ENCODE assay signal across 8 cellular contexts in the genomic region with DNA sequence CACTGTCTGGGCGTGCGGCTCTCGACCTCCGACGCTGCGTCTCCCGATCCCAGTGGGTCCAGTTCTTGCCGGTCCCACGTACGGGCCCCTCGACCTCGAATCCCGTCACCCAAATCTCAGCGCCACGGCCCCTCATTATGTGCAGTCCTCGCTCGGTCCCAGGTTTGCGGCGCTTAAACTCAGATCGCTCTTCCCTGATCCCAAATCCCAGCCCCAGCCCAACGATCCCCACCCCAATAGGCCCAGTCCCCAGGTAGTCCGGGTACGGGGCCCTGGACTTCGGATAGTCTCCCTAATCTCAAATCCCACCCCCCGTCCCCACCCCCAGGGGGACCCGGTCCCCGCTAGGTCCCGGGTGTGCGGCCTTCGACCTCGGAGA. TPM values are rescaled to one million over a fixed set of nuclear protein-coding genes. Genes with fewer than 3 reads are reported as not detected.
DNase-seq lines count a peak whose midpoint lies in the region; ATAC-seq, FAIRE-seq and TF ChIP-seq lines count a peak whose summit lies in the region.

No MANE protein-coding gene starts in this region.

- no peaks in the 10 kb centered on the region for H3K9me1 ChIP-seq in keratinocyte (ENCODE audit: control insufficient read depth, extremely low read depth, insufficient read depth, low read length)

- no peak overlapping the region for H2AFZ ChIP-seq in keratinocyte (ENCODE audit: control insufficient read depth, low read length)

- H3K27ac Mint-ChIP-seq in activated naive CD4-positive, alpha-beta T cell treated with anti-CD3 and anti-CD28 coated beads, Interleukin-2, amount 10 ng/mL, durations not matched to agents 7 days and 5 days: peak overlapping the region; percentile 98

- H3K4me3 Mint-ChIP-seq in activated naive CD4-positive, alpha-beta T cell treated with anti-CD3 and anti-CD28 coated beads, Interleukin-2, amount 10 ng/mL, durations not matched to agents 7 days and 5 days: peak overlapping the region; percentile 99

- DNase-seq in A673 (ENCODE audit: low spot score) (no peak), keratinocyte (ENCODE audit: low read depth, low spot score) (no peak), cerebellar cortex (ENCODE audit: low spot score) (no peak), D721Med (ENCODE audit: insufficient read length, low spot score) (no peak)
- DNase-seq in activated naive CD4-positive, alpha-beta T cell treated with anti-CD3 and anti-CD28 coated beads, Interleukin-2, amount 10 ng/mL, durations not matched to agents 7 days and 5 days: no peak

- no peak; the same call in 1 of the 2 replicates for TF ChIP-seq CTCF in A673 (conservative IDR thresholded peaks at IDR 0.05; ENCODE audit: low read depth, low read length)
- TF ChIP-seq CTCF in keratinocyte (optimal IDR thresholded peaks at IDR 0.05 in 1 of 3, IDR thresholded peaks at IDR 0.05 in 1 of 3, conservative IDR thresholded peaks at IDR 0.05 in 1 of 3; ENCODE audit: extremely low read depth in 1 of 3, insufficient read depth in 2 of 3, low read length in 3 of 3): no peak
- no peak for TF ChIP-seq CTCF in D721Med (IDR thresholded peaks at IDR 0.05; ENCODE audit: insufficient read depth, missing control alignments)

- BruUV-seq in A673 (replicated peaks; lab: Mats Ljungman, UMichigan): no TSS peak

- no peaks in the 10 kb centered on the region for H3K36me3 ChIP-seq in A673 (ENCODE audit: insufficient read depth, low read length, poor library complexity, severe bottlenecking)
- peaks cover 0 to 6% of the 10 kb centered on the region in 2 experiments for H3K36me3 ChIP-seq in keratinocyte (ENCODE audit: control insufficient read depth in 2 of 2, extremely low read depth in 1 of 2, insufficient read depth in 2 of 2, low read length in 2 of 2)
- H3K36me3 ChIP-seq in thymus (ENCODE audit: control insufficient read depth, insufficient read depth): peaks cover 4% of the 10 kb centered on the region

- POLR2A ChIA-PET in A673 (lab: Charles Lee; ENCODE audit: low non-redundant PET): interaction anchor here (0.7 kb wide), 1 partner anchor 212 kb away, joined by 5 read pairs; no protein-coding TSS in a partner anchor

- peak overlapping the region; percentile 93 for H3K9ac ChIP-seq in keratinocyte (ENCODE audit: control insufficient read depth, extremely low read depth, insufficient read depth, low read length)

- H4K20me1 ChIP-seq in keratinocyte (ENCODE audit: control insufficient read depth, extremely low read depth, insufficient read depth, low read length): peaks cover 20% of the 10 kb centered on the region

- peak overlapping the region; percentile 91 for H3K4me3 ChIP-seq in A673 (ENCODE audit: low read depth, low read length, poor library complexity, severe bottlenecking)
- peak overlapping the region; percentile 77 to 89 (median 83) for H3K4me3 ChIP-seq in keratinocyte (ENCODE audit: control insufficient read depth in 2 of 3, extremely low read depth in 1 of 3, insufficient read depth in 2 of 3, low read depth in 1 of 3, low read length in 3 of 3)
- H3K4me3 ChIP-seq in thymus (ENCODE audit: low read length): peak overlapping the region; percentile 96

- no peak for FAIRE-seq in keratinocyte (lab: Jason Lieb, UNC)
- FAIRE-seq in D721Med (lab: Jason Lieb, UNC): no peak

- H3K4me2 ChIP-seq in keratinocyte (ENCODE audit: control insufficient read depth, extremely low read depth, insufficient read depth, low read depth, low read length): peak overlapping the region; percentile 99

- under 1% methylated on average over 31 of the region's 31 CpGs for WGBS in thymus

- H3K27ac ChIP-seq in A673 (ENCODE audit: low read depth, low read length, poor library complexity, severe bottlenecking): peak overlapping the region; percentile 98
- peak overlapping the region; percentile 97 for H3K27ac ChIP-seq in keratinocyte (ENCODE audit: control insufficient read depth, insufficient read depth, low read length)
- peak overlapping the region; percentile 98 for H3K27ac ChIP-seq in thymus (ENCODE audit: low read depth)

- no peaks in the 10 kb centered on the region for H3K9me3 Mint-ChIP-seq in activated naive CD4-positive, alpha-beta T cell treated with anti-CD3 and anti-CD28 coated beads, Interleukin-2, amount 10 ng/mL, durations not matched to agents 7 days and 5 days

- ATAC-seq in GM21786 (IDR thresholded peaks at IDR 0.05; ENCODE audit: unreplicated experiment) (peak; percentile 0), HG02588 (IDR thresholded peaks at IDR 0.05; ENCODE audit: unreplicated experiment) (no peak)

- H3K27me3 Mint-ChIP-seq in activated naive CD4-positive, alpha-beta T cell treated with anti-CD3 and anti-CD28 coated beads, Interleukin-2, amount 10 ng/mL, durations not matched to agents 7 days and 5 days: no peaks in the 10 kb centered on the region

- dilution Hi-C loops in keratinocyte (cut with MboI; ENCODE audit: extremely low pct_ligation_motif_present, low sequenced_read_pairs): no loop called here

- H3K9me3 ChIP-seq in A673 (ENCODE audit: low read depth, low read length, poor library complexity, severe bottlenecking) (no peaks in the 10 kb centered on the region), keratinocyte (ENCODE audit: control insufficient read depth, low read depth, low read length) (no peaks in the 10 kb centered on the region), thymus (ENCODE audit: control insufficient read depth) (no peaks in the 10 kb centered on the region)

- peaks cover 53% of the 10 kb centered on the region for H3K79me2 ChIP-seq in keratinocyte (ENCODE audit: control insufficient read depth, insufficient read depth, low read length)

- peaks cover 36% of the 10 kb centered on the region for H3K4me1 Mint-ChIP-seq in activated naive CD4-positive, alpha-beta T cell treated with anti-CD3 and anti-CD28 coated beads, Interleukin-2, amount 10 ng/mL, durations not matched to agents 7 days and 5 days

- H3K4me1 ChIP-seq in A673 (ENCODE audit: insufficient read depth, low read length, poor library complexity, severe bottlenecking) (peaks cover 31% of the 10 kb centered on the region), keratinocyte (ENCODE audit: control insufficient read depth, extremely low read depth, insufficient read depth, low read length) (peaks cover 29% of the 10 kb centered on the region), thymus (ENCODE audit: control insufficient read depth, insufficient read depth, low read length) (peaks cover 15% of the 10 kb centered on the region)

- intact Hi-C loops in A673 (cut with micrococcal nuclease; ENCODE audit: unreplicated experiment): loop anchor here (1.0 kb wide), 1 partner anchor 12 kb away; no protein-coding TSS in a partner anchor

- H3K36me3 Mint-ChIP-seq in activated naive CD4-positive, alpha-beta T cell treated with anti-CD3 and anti-CD28 coated beads, Interleukin-2, amount 10 ng/mL, durations not matched to agents 7 days and 5 days: peaks cover 43% of the 10 kb centered on the region

- CTCF ChIA-PET in A673 (lab: Charles Lee): no interaction called here
- CTCF ChIA-PET in activated naive CD4-positive, alpha-beta T cell treated with anti-CD3 and anti-CD28 coated beads, Interleukin-2, amount 10 ng/mL, durations not matched to agents 7 days and 5 days (lab: Charles Lee): interaction anchor here (1.0 to 1.4 kb wide), 3 partner anchors 11 to 44 kb away, joined by 3 to 5 read pairs (median 3); no protein-coding TSS in a partner anchor

- H3K27me3 ChIP-seq in A673 (replicated peaks; ENCODE audit: insufficient read depth, low read depth, low read length, poor library complexity) (no peaks in the 10 kb centered on the region), keratinocyte (ENCODE audit: control insufficient read depth, extremely low read depth, insufficient read depth, low read length) (no peaks in the 10 kb centered on the region), thymus (ENCODE audit: control insufficient read depth, insufficient read depth) (no peaks in the 10 kb centered on the region)

RNA-seq across cellular contexts. Expression of a gene that starts 0.7 kb away (rescaled TPM):
- 265 and 277 TPM in 2 replicates for total RNA-seq in A673 (2021)
- 164 to 238 TPM (median 230 TPM) in 3 replicates for polyA plus RNA-seq in keratinocyte
- 149 TPM for polyA plus RNA-seq in keratinocyte (2011; ENCODE audit: low read depth)
- 154 and 156 TPM in 2 replicates for polyA plus RNA-seq in keratinocyte (2011; cell fraction: cytosol; rRNA removed)
- 171 and 186 TPM in 2 replicates for polyA plus RNA-seq in keratinocyte (2011; cell fraction: nucleus; rRNA removed)
- polyA plus RNA-seq in keratinocyte (2012; ENCODE audit: low replicate concordance): 128 and 184 TPM in 2 replicates
- polyA minus RNA-seq in keratinocyte: 160 to 224 TPM (median 169 TPM) in 3 replicates
- polyA minus RNA-seq in keratinocyte (2011; cell fraction: cytosol; rRNA and poly(A)+ RNA removed): 138 TPM
- 79.5 and 115 TPM in 2 replicates for polyA minus RNA-seq in keratinocyte (2011; cell fraction: nucleus; rRNA and poly(A)+ RNA removed)
- 136 TPM for polyA plus RNA-seq in thymus

RNA-seq across cellular contexts. Expression of a gene that starts 28.6 kb away (rescaled TPM):
- 1.3 and 2.8 TPM in 2 replicates for total RNA-seq in A673 (2021)
- polyA plus RNA-seq in keratinocyte: 3.6 to 5.1 TPM (median 4.1 TPM) in 3 replicates
- polyA plus RNA-seq in keratinocyte (2011; ENCODE audit: low read depth): 1.0 TPM
- 4.0 and 4.6 TPM in 2 replicates for polyA plus RNA-seq in keratinocyte (2011; cell fraction: cytosol; rRNA removed)
- polyA plus RNA-seq in keratinocyte (2011; cell fraction: nucleus; rRNA removed): 4.2 and 6.3 TPM in 2 replicates
- 1.7 and 2.3 TPM in 2 replicates for polyA plus RNA-seq in keratinocyte (2012; ENCODE audit: low replicate concordance)
- 1.6 to 24.1 TPM (median 1.6 TPM) in 3 replicates for polyA minus RNA-seq in keratinocyte
- 5.6 TPM for polyA minus RNA-seq in keratinocyte (2011; cell fraction: cytosol; rRNA and poly(A)+ RNA removed)
- polyA minus RNA-seq in keratinocyte (2011; cell fraction: nucleus; rRNA and poly(A)+ RNA removed): 6.1 and 6.3 TPM in 2 replicates
- 11.6 TPM for polyA plus RNA-seq in thymus

RNA-seq across cellular contexts. Expression of a gene that starts 36.9 kb away (rescaled TPM):
- total RNA-seq in A673 (2021): not detected in 2 replicates
- polyA plus RNA-seq in keratinocyte: not detected in 3 replicates
- polyA plus RNA-seq in keratinocyte (2011; ENCODE audit: low read depth): not detected
- polyA plus RNA-seq in keratinocyte (2011; cell fraction: cytosol; rRNA removed): not detected in 2 replicates
- polyA plus RNA-seq in keratinocyte (2011; cell fraction: nucleus; rRNA removed): not detected in 2 replicates
- polyA plus RNA-seq in keratinocyte (2012; ENCODE audit: low replicate concordance): not detected in 2 replicates
- polyA minus RNA-seq in keratinocyte: not detected in 3 replicates
- not detected for polyA minus RNA-seq in keratinocyte (2011; cell fraction: cytosol; rRNA and poly(A)+ RNA removed)
- polyA minus RNA-seq in keratinocyte (2011; cell fraction: nucleus; rRNA and poly(A)+ RNA removed): not detected in 2 replicates
- 0.59 TPM for polyA plus RNA-seq in thymus
